9 cellular contexts compared by ENCODE assay signal in genomic region chr6:15420959-15421438, GRCh38.
DNase-seq lines count a peak whose midpoint lies in the region; ATAC-seq and TF ChIP-seq lines count a peak whose summit lies in the region.
"Had no signal": no experiment of that assay in that cellular context is flagged by ENCODE, and none has a peak within 500 bp of the region (broad histone marks: within the 10 kb centered on the region; RNA-seq: fewer than 3 reads in every experiment).

No MANE protein-coding gene starts in this region.

- peak; percentile 80 for ATAC-seq in GM21723 (IDR thresholded peaks at IDR 0.05; ENCODE audit: unreplicated experiment)

- peak overlapping the region; percentile 17 for H3K4me3 ChIP-seq in NB4 (ENCODE audit: low read depth, low read length)
- H3K4me3 ChIP-seq: upper lobe of left lung had no signal

- peak; percentile 60 for DNase-seq in GM13977 (ENCODE audit: low spot score)
- DNase-seq in NB4 (ENCODE audit: low read depth) = peak; percentile 76
- peak; percentile 75 for DNase-seq in left kidney (ENCODE audit: low read depth, low spot score)
- no peak for DNase-seq in NCI-H128 (lab: John Stamatoyannopoulos, UW; ENCODE audit: unreplicated experiment)
- no peak for DNase-seq in stimulated activated CD4-positive, alpha-beta T cell treated with anti-CD3 and anti-CD28 coated beads, Interleukin-15, amount 100 ng/mL, for 24 hours
- no peak for DNase-seq in SHP77 treated with DMSO at 0.1 percent for 48 hours (lab: John Stamatoyannopoulos, UW)
- no peak for DNase-seq in stimulated activated CD4-positive, alpha-beta T cell treated with anti-CD3 and anti-CD28 coated beads, Interleukin-4, amount 100 ng/mL, for 1 hour
- DNase-seq: upper lobe of left lung had no signal

- no peak for TF ChIP-seq POLR2A in NB4 (IDR thresholded peaks at IDR 0.05; ENCODE audit: extremely low read depth, insufficient read length)

- TF ChIP-seq CTCF in GM13977 (IDR thresholded peaks at IDR 0.05; ENCODE audit: extremely low read depth, insufficient read depth, missing control alignments) (no peak), NB4 (IDR thresholded peaks at IDR 0.05; ENCODE audit: low read depth, low read length) (no peak)

- in situ Hi-C loops in GM13977 (cut with MboI; ENCODE audit: low pct_unique_long_range_greater_than_20kb, low sequenced_read_pairs, unreplicated experiment) = no loop called here

Comparison
In these comparisons a context has a peak if more than half of its experiments do, and no peak if none do; other contexts are left out.
1. DNase-seq: peak in GM13977 (single experiment), NB4 (single experiment) and left kidney (single experiment); none in NCI-H128 (single experiment), stimulated activated CD4-positive, alpha-beta T cell treated with anti-CD3 and anti-CD28 coated beads, Interleukin-15, amount 100 ng/mL, for 24 hours (single experiment), SHP77 treated with DMSO at 0.1 percent for 48 hours (single experiment) and stimulated activated CD4-positive, alpha-beta T cell treated with anti-CD3 and anti-CD28 coated beads, Interleukin-4, amount 100 ng/mL, for 1 hour (single experiment).